Comparison of ENCODE assay signal across 34 cellular contexts in genomic region chr3:6447166-6447801, GRCh38.
"Had no signal": no experiment of that assay in that cellular context is flagged by ENCODE, and none has a peak within 500 bp of the region (broad histone marks: within the 10 kb centered on the region; RNA-seq: fewer than 3 reads in every experiment).

No MANE protein-coding gene starts in this region.

- H3K4me3 Mint-ChIP-seq: activated CD8-positive, alpha-beta T cell treated with anti-CD3 and anti-CD28 coated beads for 36 hours; activated naive CD8-positive, alpha-beta T cell treated with anti-CD3 and anti-CD28 coated beads for 36 hours; activated T-cell treated with anti-CD3 and anti-CD28 coated beads, Interleukin-2, amount 50 U/mL, for 72 hours; activated T-helper 17 cell treated with anti-CD3 and anti-CD28 coated beads, Interleukin-2, amount 50 U/mL, for 72 hours had no signal

- H3K4me1 Mint-ChIP-seq: activated naive CD8-positive, alpha-beta T cell treated with anti-CD3 and anti-CD28 coated beads for 36 hours; activated T-helper 17 cell treated with anti-CD3 and anti-CD28 coated beads, Interleukin-2, amount 50 U/mL, for 72 hours had no signal

- H3K4me3 ChIP-seq: cardiac muscle cell, PC-9 had no signal

- H3K27ac Mint-ChIP-seq: activated CD8-positive, alpha-beta T cell treated with anti-CD3 and anti-CD28 coated beads for 36 hours; activated naive CD8-positive, alpha-beta T cell treated with anti-CD3 and anti-CD28 coated beads for 36 hours; activated T-cell treated with anti-CD3 and anti-CD28 coated beads, Interleukin-2, amount 50 U/mL, for 72 hours; activated T-helper 17 cell treated with anti-CD3 and anti-CD28 coated beads, Interleukin-2, amount 50 U/mL, for 72 hours had no signal

- DNase-seq: activated CD4-positive, alpha-beta T cell treated with anti-CD3 and anti-CD28 coated beads for 1 hour; activated CD4-positive, alpha-beta T cell treated with anti-CD3 and anti-CD28 coated beads for 48 hours; activated CD4-positive, CD25-positive, alpha-beta regulatory T cell; activated CD8-positive, alpha-beta T cell treated with anti-CD3 and anti-CD28 coated beads for 36 hours; activated effector memory CD4-positive, alpha-beta T cell treated with anti-CD3 and anti-CD28 coated beads, Interleukin-2, amount 50 U/mL, for 16 hours; activated naive CD4-positive, alpha-beta T cell; activated naive CD4-positive, alpha-beta T cell treated with anti-CD3 and anti-CD28 coated beads, Interleukin-2, amount 50 U/mL, for 16 hours; activated naive CD8-positive, alpha-beta T cell treated with anti-CD3 and anti-CD28 coated beads for 36 hours; activated T-cell treated with anti-CD3 and anti-CD28 coated beads, Interleukin-2, amount 50 U/mL, for 1 hour; activated T-cell treated with anti-CD3 and anti-CD28 coated beads, Interleukin-2, amount 50 U/mL, for 72 hours; amniotic stem cell; aorta; brain microvascular endothelial cell; MM.1S; MV-4-11; NCI-H1092; NCI-H1436 treated with DMSO at 0.1 percent for 48 hours; NCI-H187; NCI-H2029 treated with DMSO at 0.1 percent for 48 hours; NCI-H2107; NCI-H2171; NCI-H510A; NCI-H526; NCI-H748 treated with DMSO at 0.1 percent for 48 hours; PC-9; SIG-M5; SW 1271; T1000; WERI-Rb-1 had no signal

- H3K27me3 ChIP-seq: brain microvascular endothelial cell, cardiac muscle cell had no signal

- H3K27me3 Mint-ChIP-seq: activated CD8-positive, alpha-beta T cell treated with anti-CD3 and anti-CD28 coated beads for 36 hours; activated naive CD8-positive, alpha-beta T cell treated with anti-CD3 and anti-CD28 coated beads for 36 hours; activated T-helper 17 cell treated with anti-CD3 and anti-CD28 coated beads, Interleukin-2, amount 50 U/mL, for 72 hours had no signal

- H3K27ac ChIP-seq: brain microvascular endothelial cell, cardiac muscle cell, KMS-11, PC-9, RWPE1, WERI-Rb-1 had no signal

- H3K9me3 Mint-ChIP-seq: activated CD8-positive, alpha-beta T cell treated with anti-CD3 and anti-CD28 coated beads for 36 hours; activated naive CD8-positive, alpha-beta T cell treated with anti-CD3 and anti-CD28 coated beads for 36 hours had no signal

- H3K36me3 Mint-ChIP-seq: activated naive CD8-positive, alpha-beta T cell treated with anti-CD3 and anti-CD28 coated beads for 36 hours had no signal

- ATAC-seq: activated CD8-positive, alpha-beta T cell treated with anti-CD3 and anti-CD28 coated beads for 36 hours; activated T-cell treated with anti-CD3 and anti-CD28 coated beads, Interleukin-2, amount 50 U/mL, for 72 hours; activated T-helper 17 cell treated with anti-CD3 and anti-CD28 coated beads, Interleukin-2, amount 50 U/mL, for 72 hours; Right ventricle myocardium inferior had no signal

- H3K36me3 ChIP-seq: brain microvascular endothelial cell, cardiac muscle cell, WERI-Rb-1 had no signal
